Comparison of ENCODE assay signal across 9 cellular contexts in genomic region chr13:46288570-46289259, GRCh38.
DNase-seq lines count a peak whose midpoint lies in the region; ATAC-seq, FAIRE-seq and TF ChIP-seq lines count a peak whose summit lies in the region.
"Had no signal": no experiment of that assay in that cellular context is flagged by ENCODE, and none has a peak within 500 bp of the region (broad histone marks: within the 10 kb centered on the region; RNA-seq: fewer than 3 reads in every experiment).

No MANE protein-coding gene starts in this region.

- no peaks in the 10 kb centered on the region for H3K36me3 ChIP-seq in RWPE2 (ENCODE audit: low read depth)
- no peaks in the 10 kb centered on the region for H3K36me3 ChIP-seq in parathyroid adenoma (ENCODE audit: control insufficient read depth, insufficient read depth, low read length)
- H3K36me3 ChIP-seq: SJCRH30 had no signal

- H3K36me3 Mint-ChIP-seq in CD14-positive monocyte: no peaks in the 10 kb centered on the region

- H3K4me3 ChIP-seq in RWPE2 (ENCODE audit: severe bottlenecking) (no peak overlapping the region), parathyroid adenoma (ENCODE audit: low read depth, low read length) (no peak overlapping the region)
- H3K4me3 ChIP-seq: SJCRH30 had no signal

- ATAC-seq in RWPE2 (ENCODE audit: low read depth): peak; percentile 58; the same call in 1 of the 3 replicates

- H3K4me1 ChIP-seq in RWPE2 (ENCODE audit: insufficient read depth, poor library complexity, severe bottlenecking): no peaks in the 10 kb centered on the region
- peaks cover 2% of the 10 kb centered on the region for H3K4me1 ChIP-seq in parathyroid adenoma
- H3K4me1 ChIP-seq: SJCRH30 had no signal

- no peak overlapping the region for H3K4me2 ChIP-seq in parathyroid adenoma (ENCODE audit: low read length)

- peak; percentile 93 for FAIRE-seq in GM12892 (lab: Jason Lieb, UNC)

- H3K27ac ChIP-seq in RWPE2 (ENCODE audit: poor library complexity, severe bottlenecking) (no peak overlapping the region), parathyroid adenoma (no peak overlapping the region)
- H3K27ac ChIP-seq: SJCRH30 had no signal

- intact Hi-C loops in CD14-positive monocyte (cut with micrococcal nuclease): no loop called here

- no peaks in the 10 kb centered on the region for H3K9me3 ChIP-seq in RWPE2 (ENCODE audit: severe bottlenecking)
- H3K9me3 ChIP-seq in parathyroid adenoma (ENCODE audit: control insufficient read depth, low read length): no peaks in the 10 kb centered on the region
- H3K9me3 ChIP-seq: SJCRH30 had no signal

- H3K27ac Mint-ChIP-seq in CD14-positive monocyte: peak overlapping the region in 1 of 7 donors; percentile 54

- TF ChIP-seq POLR2A in GM12892 (IDR thresholded peaks at IDR 0.05; ENCODE audit: low read depth, low read length): no peak

- H2AFZ ChIP-seq in parathyroid adenoma: peak overlapping the region; percentile 45

- H3K79me2 ChIP-seq in parathyroid adenoma: no peaks in the 10 kb centered on the region

- H3K9me3 Mint-ChIP-seq in CD14-positive monocyte: peaks cover 0 to 2% (median 0%) of the 10 kb centered on the region in 7 donors

- peaks cover 25% of the 10 kb centered on the region for H3K4me1 Mint-ChIP-seq in CD14-positive monocyte

- no peak overlapping the region for H3K9ac ChIP-seq in parathyroid adenoma

- H3K27me3 ChIP-seq in RWPE2 (ENCODE audit: insufficient read depth, poor library complexity, severe bottlenecking) (no peaks in the 10 kb centered on the region), parathyroid adenoma (ENCODE audit: control insufficient read depth, insufficient read depth, low read length) (no peaks in the 10 kb centered on the region)
- H3K27me3 ChIP-seq: SJCRH30 had no signal

- DNase-seq in CD14-positive monocyte (ENCODE audit: low spot score): no peak
- peak; percentile 17 for DNase-seq in GM12892 (ENCODE audit: insufficient read length)
- DNase-seq in KG1 (lab: John Stamatoyannopoulos, UW): peak; percentile 60
- DNase-seq in RWPE2 (ENCODE audit: low spot score): no peak
- DNase-seq in fibroblast of gingiva (ENCODE audit: low read depth): peak; percentile 31
- DNase-seq in ecto neural progenitor cell (ENCODE audit: low spot score): no peak
- no peak for DNase-seq in NCI-H226

- TF ChIP-seq CTCF in CD14-positive monocyte (IDR thresholded peaks at IDR 0.05) (peak; percentile 85), RWPE2 (IDR thresholded peaks at IDR 0.05; ENCODE audit: poor library complexity, severe bottlenecking) (peak; percentile 60), parathyroid adenoma (IDR thresholded peaks at IDR 0.05) (peak; percentile 54)

- no peak overlapping the region for H3K4me3 Mint-ChIP-seq in CD14-positive monocyte

- H3K27me3 Mint-ChIP-seq in CD14-positive monocyte (ENCODE audit: low read depth in 3 of 3): peaks cover 0 to 2% (median 2%) of the 10 kb centered on the region in 3 donors

Comparison
In these comparisons a context has a peak if more than half of its experiments do, and no peak if none do; other contexts are left out.
1. DNase-seq: peak in GM12892 (single experiment), KG1 (single experiment) and fibroblast of gingiva (single experiment); none in CD14-positive monocyte (single experiment), RWPE2 (single experiment), ecto neural progenitor cell (single experiment) and NCI-H226 (single experiment).
2. Peak in every context shown above with its lines, with median percentiles within 50 percentile points of each other: CTCF ChIP-seq.